Comparison of ENCODE assay signal across 10 cellular contexts in the genomic region with DNA sequence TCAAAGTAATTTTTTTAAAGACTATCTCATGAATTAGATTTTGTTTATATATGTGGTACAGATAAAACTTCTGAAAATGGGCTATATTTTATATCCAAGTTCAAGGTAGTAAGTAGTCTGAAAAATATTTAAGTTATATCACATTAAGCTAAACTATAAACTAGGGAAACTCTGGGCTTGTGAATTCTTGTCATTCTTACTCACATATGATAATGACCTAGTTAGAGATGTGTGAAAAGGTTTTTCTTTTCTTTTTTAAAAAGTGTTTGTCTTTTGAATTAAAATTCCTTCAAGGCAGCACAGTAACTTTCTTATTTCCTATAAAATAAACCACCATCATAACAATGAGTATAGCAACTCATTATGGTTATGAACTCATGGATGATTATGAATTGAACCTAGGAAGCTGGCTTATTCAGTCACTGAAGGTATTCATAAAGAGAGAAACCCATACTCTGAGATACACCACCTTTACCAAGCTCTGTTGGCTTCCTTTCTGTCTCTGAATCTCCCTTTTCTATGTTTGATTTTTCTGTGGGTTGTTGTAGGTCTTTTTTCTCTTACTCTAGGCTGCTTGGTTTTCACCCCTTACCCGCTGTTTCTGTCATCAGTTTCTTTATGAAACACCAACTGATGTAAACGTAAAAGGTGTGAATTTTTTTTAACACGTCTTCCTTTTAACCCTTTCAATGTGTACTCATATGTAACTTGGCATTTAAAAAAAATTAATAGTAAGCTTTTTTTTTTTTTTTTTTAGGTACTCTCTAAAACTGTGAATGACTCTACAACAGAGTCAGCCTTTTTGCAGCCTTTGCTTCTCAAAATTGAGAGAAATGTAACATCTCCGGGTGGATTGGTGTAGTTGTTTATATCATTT. TPM values are rescaled to one million over a fixed set of nuclear protein-coding genes. Genes with fewer than 3 reads are reported as not detected.
A peak's percentile ranks its signal among the peaks of the same experiment; 100 is the strongest.
DNase-seq lines count a peak whose midpoint lies in the region; ATAC-seq lines count a peak whose summit lies in the region.
"Had no signal": no experiment of that assay in that cellular context is flagged by ENCODE, and none has a peak within 500 bp of the region (broad histone marks: within the 10 kb centered on the region; RNA-seq: fewer than 3 reads in every experiment).

No MANE protein-coding gene starts in this region.

- no peak overlapping the region for H3K4me3 Mint-ChIP-seq in naive B cell

- peak; percentile 91 to 93 for ATAC-seq in activated CD4-positive, CD25-positive, alpha-beta regulatory T cell treated with anti-CD3 and anti-CD28 coated beads, Interleukin-2, amount 50 U/mL, for 24 hours
- ATAC-seq in GM21717 (IDR thresholded peaks at IDR 0.05; ENCODE audit: unreplicated experiment): peak; percentile 93
- ATAC-seq in HG03442 (IDR thresholded peaks at IDR 0.05; ENCODE audit: unreplicated experiment): peak; percentile 92
- peak; percentile 23 to 50 for ATAC-seq in naive B cell (ENCODE audit: low read depth in 2 of 2)

- peaks cover 8 to 16% (median 12%) of the 10 kb centered on the region in 3 donors for H3K4me1 Mint-ChIP-seq in naive B cell

- H3K9me3 Mint-ChIP-seq in naive B cell: no peaks in the 10 kb centered on the region

- no peaks in the 10 kb centered on the region for H3K36me3 Mint-ChIP-seq in naive B cell

- H3K27ac Mint-ChIP-seq in naive B cell: peak overlapping the region in 1 of 6 donors; percentile 22

- DNase-seq in activated CD4-positive, CD25-positive, alpha-beta regulatory T cell treated with anti-CD3 and anti-CD28 coated beads, Interleukin-2, amount 50 U/mL, for 72 hours: no peak
- DNase-seq in naive B cell (no peak), mucosa of gallbladder (ENCODE audit: low spot score) (no peak), NCI-H2029 treated with DMSO at 0.1 percent for 48 hours (lab: John Stamatoyannopoulos, UW) (no peak), ecto neural progenitor cell (ENCODE audit: low spot score) (no peak)
- DNase-seq: NCI-H146 had no signal

- H3K27me3 Mint-ChIP-seq in naive B cell: peaks cover 0 to 5% (median 3%) of the 10 kb centered on the region in 3 donors

RNA-seq across cellular contexts. Expression of gene IL12RB2, which starts 25.2 kb away (rescaled TPM):
- not detected for polyA plus RNA-seq in naive B cell (ENCODE audit: low read depth in 6 of 6)
- total RNA-seq in mucosa of gallbladder: 0.98 TPM
- total RNA-seq: cardiac muscle cell had no signal

Comparison
In these comparisons a context has a peak if more than half of its experiments do, and no peak if none do; other contexts are left out.
1. ATAC-seq: peak in every context shown above with its lines; median percentile 93 in GM21717; 92 in activated CD4-positive, CD25-positive, alpha-beta regulatory T cell treated with anti-CD3 and anti-CD28 coated beads, Interleukin-2, amount 50 U/mL, for 24 hours; 92 in HG03442; 36 in naive B cell.